Comparison of ENCODE assay signal across 18 cellular contexts in the genomic region with DNA sequence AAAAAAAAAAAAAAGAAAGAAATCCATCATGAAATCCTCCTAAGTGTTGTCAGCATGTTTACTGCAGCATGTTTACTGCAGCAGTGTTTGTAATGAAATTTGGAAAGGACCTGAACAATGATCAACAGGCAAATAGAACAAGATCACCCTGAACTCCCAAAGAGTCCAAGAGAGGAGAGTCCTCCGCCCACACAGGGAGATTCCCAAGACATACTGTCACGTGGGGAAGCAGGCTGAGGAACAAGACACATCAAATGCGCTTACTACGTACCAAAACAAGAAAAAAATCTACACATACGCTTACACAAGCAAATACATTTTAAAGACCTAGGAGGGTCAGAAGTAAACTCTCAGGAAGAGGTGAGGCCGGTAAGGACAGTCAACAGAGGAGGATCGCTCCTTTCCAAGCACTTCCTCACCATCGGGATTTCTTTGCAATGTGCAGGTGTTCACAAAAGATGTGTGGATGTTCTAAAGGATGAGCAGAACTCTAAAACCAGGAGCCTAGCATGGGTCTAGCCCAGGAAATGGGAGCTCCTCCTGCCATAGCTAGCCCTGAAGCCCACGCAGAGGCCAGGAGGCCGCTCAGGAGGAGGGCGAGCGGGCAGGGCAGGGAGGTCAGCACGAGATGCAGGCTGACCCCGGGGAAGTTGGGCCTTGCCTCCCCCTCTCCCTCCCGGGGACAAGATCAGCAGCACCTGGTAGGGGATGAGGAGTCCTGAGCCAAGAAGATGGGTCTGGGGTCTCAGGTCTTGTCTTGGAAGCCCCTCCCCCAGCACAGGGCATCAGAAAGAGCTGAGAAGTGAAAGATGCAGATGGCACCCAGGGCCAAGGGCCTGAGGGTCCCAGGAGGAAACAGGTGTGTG.
DNase-seq lines count a peak whose midpoint lies in the region; ATAC-seq, FAIRE-seq and TF ChIP-seq lines count a peak whose summit lies in the region.
"Had no signal": no experiment of that assay in that cellular context is flagged by ENCODE, and none has a peak within 500 bp of the region (broad histone marks: within the 10 kb centered on the region; RNA-seq: fewer than 3 reads in every experiment).

No MANE protein-coding gene starts in this region.

- H4K20me1 ChIP-seq in IMR-90 (ENCODE audit: insufficient read depth, low read length) (peaks cover 87% of the 10 kb centered on the region), OCI-LY7 (ENCODE audit: insufficient read depth, low read length) (no peaks in the 10 kb centered on the region)

- H3K27ac Mint-ChIP-seq in endothelial cell (ENCODE audit: unreplicated experiment), result peak overlapping the region; percentile 31
- H3K27ac Mint-ChIP-seq in nephron, result peak overlapping the region; percentile 16 to 63 (median 58)
- H3K27ac Mint-ChIP-seq: activated T-cell treated with anti-CD3 and anti-CD28 coated beads, Interleukin-2, amount 50 U/mL, for 24 hours had no signal

- H3K18ac ChIP-seq in IMR-90 (ENCODE audit: low read depth, low read length), result no peak overlapping the region

- in situ Hi-C loops in IMR-90 (cut with MboI; ENCODE audit: low sequenced_read_pairs), result no loop called here

- no peak for TF ChIP-seq CTCF in IMR-90 (conservative IDR thresholded peaks at IDR 0.05; ENCODE audit: low read depth, low read length)
- no peak for TF ChIP-seq CTCF in endothelial cell (IDR thresholded peaks at IDR 0.05; ENCODE audit: unreplicated experiment)
- no peak for TF ChIP-seq CTCF in nephron (IDR thresholded peaks at IDR 0.05; ENCODE audit: unreplicated experiment in 3 of 3)
- no peak for TF ChIP-seq CTCF in upper lobe of right lung (IDR thresholded peaks at IDR 0.05)
- no peak for TF ChIP-seq CTCF in OCI-LY7 (conservative IDR thresholded peaks at IDR 0.05; ENCODE audit: low read length)

- H3K4me2 ChIP-seq in IMR-90 (ENCODE audit: low read depth, low read length) (no peak overlapping the region), OCI-LY7 (ENCODE audit: low read length) (no peak overlapping the region)

- H3K23ac ChIP-seq in IMR-90 (ENCODE audit: low read depth, low read length), result no peak overlapping the region

- H3K36me3 Mint-ChIP-seq in endothelial cell (ENCODE audit: low read depth, unreplicated experiment) (peaks cover 25% of the 10 kb centered on the region), nephron (ENCODE audit: low read depth) (peaks cover 40% of the 10 kb centered on the region)

- 90% methylated on average over 3 of the region's 15 CpGs; no CpG with 5 or more reads in 1 of the 2 experiments for WGBS in IMR-90 (ENCODE audit: extremely low coverage in 2 of 2, insufficient read length in 1 of 2), 2 experiments
- 85 to 89% (median 87%) methylated on average over 15 of the region's 15 CpGs for WGBS in small intestine, 3 donors

- peak; percentile 52 for DNase-seq in IMR-90
- no peak for DNase-seq in endothelial cell (ENCODE audit: low spot score)
- peak; percentile 53 for DNase-seq in upper lobe of right lung
- DNase-seq in OCI-LY7 (ENCODE audit: low spot score), result no peak
- no peak for DNase-seq in NCI-H748 treated with DMSO at 0.1 percent for 48 hours (lab: John Stamatoyannopoulos, UW)
- DNase-seq in small intestine, result no peak
- DNase-seq: activated CD4-positive, alpha-beta T cell treated with anti-CD3 and anti-CD28 coated beads, Interleukin-2, amount 50 U/mL, for 4 hours; activated T-cell treated with anti-CD3 and anti-CD28 coated beads, Interleukin-2, amount 50 U/mL, for 24 hours; BE2C; foreskin melanocyte; left ventricle myocardium inferior; naive thymus-derived CD8-positive, alpha-beta T cell; NCI-H1694 treated with DMSO at 0.1 percent for 48 hours; NCI-H524 treated with DMSO at 0.1 percent for 48 hours; PC-3; stimulated activated CD4-positive, alpha-beta T cell treated with anti-CD3 and anti-CD28 coated beads, Interleukin-1b, Interleukin-23, amount 100 ng/mL, for 48 hours had no signal

- H3K36me3 ChIP-seq in IMR-90 (ENCODE audit: control insufficient read depth, insufficient read depth, low read length), result peaks cover 18% of the 10 kb centered on the region; the same call in 1 of the 2 replicates
- no peaks in the 10 kb centered on the region for H3K36me3 ChIP-seq in upper lobe of right lung
- H3K36me3 ChIP-seq in OCI-LY7 (ENCODE audit: insufficient read depth, low read length), result peaks cover 19% of the 10 kb centered on the region
- no peaks in the 10 kb centered on the region for H3K36me3 ChIP-seq in small intestine (ENCODE audit: control insufficient read depth in 2 of 2, insufficient read depth in 2 of 2, low read length in 2 of 2)
- H3K36me3 ChIP-seq: BE2C, cardiac muscle cell had no signal

- H3K4ac ChIP-seq in IMR-90 (ENCODE audit: low read depth, low read length), result no peak overlapping the region

- no peak overlapping the region for H2BK15ac ChIP-seq in IMR-90 (ENCODE audit: low read depth, low read length)

- H3K9me1 ChIP-seq in IMR-90 (ENCODE audit: insufficient read depth, low read length), result peaks cover 15% of the 10 kb centered on the region; the same call in 1 of the 2 replicates

- CTCF ChIA-PET in IMR-90 (lab: Yijun Ruan, JAX), result no interaction called here
- CTCF ChIA-PET in OCI-LY7 (lab: Charles Lee; ENCODE audit: unreplicated experiment), result no interaction called here

- no peaks in the 10 kb centered on the region for H3K27me3 ChIP-seq in IMR-90 (ENCODE audit: control insufficient read depth, insufficient read depth, low read length)
- no peaks in the 10 kb centered on the region for H3K27me3 ChIP-seq in upper lobe of right lung
- H3K27me3 ChIP-seq in small intestine (ENCODE audit: control insufficient read depth in 2 of 2, insufficient read depth in 2 of 2, low read length in 2 of 2), result no peaks in the 10 kb centered on the region
- H3K27me3 ChIP-seq: BE2C, cardiac muscle cell had no signal

- H2BK5ac ChIP-seq in IMR-90 (ENCODE audit: low read depth, low read length, poor library complexity, severe bottlenecking), result no peak overlapping the region

- no peak overlapping the region for H2BK20ac ChIP-seq in IMR-90 (ENCODE audit: low read depth, low read length)

- FAIRE-seq in small intestine (lab: Jason Lieb, UNC), result no peak

- no peak for TF ChIP-seq RAD21 in IMR-90 (IDR thresholded peaks at IDR 0.05; ENCODE audit: low read length)

- H4K5ac ChIP-seq in IMR-90 (ENCODE audit: low read depth, low read length), result no peak overlapping the region

- dilution Hi-C loops in IMR-90 (cut with HindIII; ENCODE audit: low sequenced_read_pairs, unreplicated experiment), result no loop called here

- H4K8ac ChIP-seq in IMR-90 (ENCODE audit: low read depth in 2 of 2, low read length in 2 of 2), result no peak overlapping the region

- POLR2A ChIA-PET in IMR-90 (lab: Charles Lee; ENCODE audit: unreplicated experiment) (interaction anchor here (0.6 kb wide), 1 partner anchor 85 kb away, joined by 13 read pairs; no protein-coding TSS in a partner anchor), OCI-LY7 (lab: Charles Lee) (interaction anchor here (0.5 kb wide), 1 partner anchor 89 kb away, joined by 3 read pairs; no protein-coding TSS in a partner anchor)

- intact Hi-C loops in IMR-90 (cut with micrococcal nuclease), result no loop called here
- intact Hi-C loops in upper lobe of right lung (cut with DNase I), result no loop called here
- intact Hi-C loops in OCI-LY7 (cut with micrococcal nuclease; ENCODE audit: unreplicated experiment), result no loop called here

- H3K27me3 Mint-ChIP-seq in endothelial cell (ENCODE audit: unreplicated experiment) (peaks cover 3% of the 10 kb centered on the region), nephron (ENCODE audit: low read depth) (no peaks in the 10 kb centered on the region)
- H3K27me3 Mint-ChIP-seq: activated T-cell treated with anti-CD3 and anti-CD28 coated beads, Interleukin-2, amount 50 U/mL, for 24 hours; naive thymus-derived CD8-positive, alpha-beta T cell had no signal

- no peaks in the 10 kb centered on the region for H3K9me2 ChIP-seq in OCI-LY7 (ENCODE audit: insufficient read depth, low read length)

- no peak overlapping the region for H3K56ac ChIP-seq in IMR-90 (ENCODE audit: extremely low read depth, insufficient read depth, low read length)

- no peaks in the 10 kb centered on the region for H3K9me3 ChIP-seq in IMR-90 (ENCODE audit: control insufficient read depth, insufficient read depth, low read length)
- no peaks in the 10 kb centered on the region for H3K9me3 ChIP-seq in upper lobe of right lung
- no peaks in the 10 kb centered on the region for H3K9me3 ChIP-seq in OCI-LY7 (ENCODE audit: low read length)
- no peaks in the 10 kb centered on the region for H3K9me3 ChIP-seq in small intestine (ENCODE audit: control insufficient read depth, low read depth)
- H3K9me3 ChIP-seq: BE2C, left ventricle myocardium inferior had no signal

- H3K79me2 ChIP-seq in OCI-LY7 (ENCODE audit: insufficient read depth, low read depth, low read length), result peaks cover 56% of the 10 kb centered on the region

- no peak overlapping the region for H2AK5ac ChIP-seq in IMR-90 (ENCODE audit: low read depth, low read length)

- no peak overlapping the region for H4K91ac ChIP-seq in IMR-90 (ENCODE audit: insufficient read depth, low read depth, low read length)

- H2BK120ac ChIP-seq in IMR-90 (ENCODE audit: low read depth, low read length), result no peak overlapping the region

- H3K27ac ChIP-seq in IMR-90 (ENCODE audit: insufficient read depth, low read length) (no peak overlapping the region), upper lobe of right lung (no peak overlapping the region), OCI-LY7 (ENCODE audit: low read depth, low read length, poor library complexity, severe bottlenecking) (no peak overlapping the region), small intestine (ENCODE audit: low read depth in 1 of 2, low read length in 1 of 2) (no peak overlapping the region)
- H3K27ac ChIP-seq: cardiac muscle cell, left ventricle myocardium inferior had no signal

- no peak for TF ChIP-seq POLR2A in IMR-90 (IDR thresholded peaks at IDR 0.05; ENCODE audit: low read depth, low read length)

- no peaks in the 10 kb centered on the region for H3K9me3 Mint-ChIP-seq in endothelial cell (ENCODE audit: unreplicated experiment)
- no peaks in the 10 kb centered on the region for H3K9me3 Mint-ChIP-seq in nephron
- H3K9me3 Mint-ChIP-seq: activated T-cell treated with anti-CD3 and anti-CD28 coated beads, Interleukin-2, amount 50 U/mL, for 24 hours; naive thymus-derived CD8-positive, alpha-beta T cell had no signal

- H3K4me3 ChIP-seq in IMR-90 (ENCODE audit: insufficient read depth, low read depth, low read length), result no peak overlapping the region
- H3K4me3 ChIP-seq in upper lobe of right lung, result no peak overlapping the region
- no peak overlapping the region for H3K4me3 ChIP-seq in OCI-LY7 (ENCODE audit: low read depth, low read length, poor library complexity, severe bottlenecking)
- no peak overlapping the region for H3K4me3 ChIP-seq in small intestine (ENCODE audit: low read depth in 1 of 2, low read length in 2 of 2)
- H3K4me3 ChIP-seq: cardiac muscle cell, left ventricle myocardium inferior had no signal

- H3K4me1 ChIP-seq in IMR-90 (ENCODE audit: control insufficient read depth, insufficient read depth, low read length) (peaks cover 10% of the 10 kb centered on the region), upper lobe of right lung (peaks cover 9% of the 10 kb centered on the region), OCI-LY7 (ENCODE audit: insufficient read depth, low read length, poor library complexity, severe bottlenecking) (peaks cover 9% of the 10 kb centered on the region), small intestine (ENCODE audit: control insufficient read depth in 2 of 2, insufficient read depth in 1 of 2, low read depth in 1 of 2, low read length in 1 of 2) (peaks cover 0 to 2% of the 10 kb centered on the region in 2 donors)
- H3K4me1 ChIP-seq: BE2C had no signal

- H3K4me3 Mint-ChIP-seq in endothelial cell (ENCODE audit: unreplicated experiment) (no peak overlapping the region), nephron (no peak overlapping the region)
- H3K4me3 Mint-ChIP-seq: activated T-cell treated with anti-CD3 and anti-CD28 coated beads, Interleukin-2, amount 50 U/mL, for 24 hours had no signal

- H3K4me1 Mint-ChIP-seq in endothelial cell (ENCODE audit: unreplicated experiment), result peaks cover 22% of the 10 kb centered on the region
- H3K4me1 Mint-ChIP-seq in nephron, result peaks cover 38% of the 10 kb centered on the region

- no TSS peak for BruUV-seq in IMR-90 (replicated peaks; lab: Mats Ljungman, UMichigan)
- BruUV-seq in OCI-LY7 (replicated peaks; lab: Mats Ljungman, UMichigan), result no TSS peak

- no peak overlapping the region for H3K14ac ChIP-seq in IMR-90 (replicated peaks; ENCODE audit: low read depth, low read length)

- H3K9ac ChIP-seq in IMR-90 (ENCODE audit: low read depth, low read length), result no peak overlapping the region

- H2AK9ac ChIP-seq in IMR-90 (replicated peaks; ENCODE audit: low read depth, low read length, poor library complexity), result no peak overlapping the region

- H2AFZ ChIP-seq in IMR-90 (replicated peaks; ENCODE audit: low read length, poor library complexity), result no peak overlapping the region
- H2AFZ ChIP-seq in OCI-LY7 (ENCODE audit: low read length), result no peak overlapping the region

- H3K79me1 ChIP-seq in IMR-90 (ENCODE audit: low read depth in 1 of 2, low read length in 2 of 2), result peaks cover 42 to 80% of the 10 kb centered on the region in 2 experiments

- no peak for ATAC-seq in IMR-90 (ENCODE audit: low read depth)
- ATAC-seq in upper lobe of right lung, result peak; percentile 6
- ATAC-seq: naive thymus-derived CD8-positive, alpha-beta T cell; PC-3 had no signal

Comparison
In these comparisons a context has a peak if more than half of its experiments do, and no peak if none do; other contexts are left out.
1. DNase-seq: peak in IMR-90 (single experiment) and upper lobe of right lung (single experiment); none in endothelial cell (single experiment), OCI-LY7 (single experiment), NCI-H748 treated with DMSO at 0.1 percent for 48 hours (single experiment) and small intestine (single experiment).